ENCODE assay signal across 1 cellular context in the genomic region with DNA sequence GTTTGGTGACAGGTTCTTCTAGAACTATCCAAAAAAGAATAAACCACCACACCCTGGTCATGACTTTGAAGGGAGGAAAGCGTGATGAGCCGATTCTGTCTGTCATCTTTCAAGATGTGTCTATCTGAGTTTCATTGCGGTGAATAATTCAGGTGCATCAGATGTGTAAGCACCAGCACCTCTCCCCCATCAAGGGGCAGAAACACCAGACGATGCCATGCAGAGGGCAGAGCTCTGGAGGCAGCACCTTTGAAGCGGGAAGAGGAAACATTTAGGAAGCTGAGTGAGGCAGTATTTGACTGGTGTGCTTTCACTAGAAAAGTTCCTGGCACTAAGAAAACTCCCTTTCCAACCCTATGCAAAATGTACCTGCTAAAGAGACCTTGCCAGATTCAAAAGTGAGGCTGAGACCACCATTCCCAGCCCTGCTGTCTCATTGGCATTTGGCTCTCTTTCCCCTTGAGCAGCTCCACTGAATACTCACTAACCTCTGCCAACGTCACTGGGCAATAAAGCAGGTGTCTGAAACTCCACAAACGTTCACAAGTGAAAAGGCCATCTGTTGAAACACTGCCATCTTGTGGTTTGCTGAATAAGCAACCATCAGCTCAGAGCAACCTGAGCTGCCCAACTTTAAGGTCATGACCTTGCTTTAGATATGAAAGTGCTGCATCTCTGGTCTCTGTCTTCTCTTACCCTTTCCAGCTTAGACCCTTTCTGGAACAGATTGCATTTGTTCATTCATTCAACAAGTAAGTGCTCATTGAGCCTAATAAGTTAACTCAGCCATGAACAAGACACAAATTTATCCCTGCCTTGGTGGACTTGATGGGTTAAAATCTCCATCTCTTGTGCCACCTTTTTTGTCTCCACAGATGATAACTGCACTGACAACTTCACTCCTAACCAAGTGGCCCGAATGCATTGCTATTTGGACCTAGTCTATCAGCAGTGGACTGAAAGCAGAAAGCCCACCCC.
TF ChIP-seq lines count a peak whose summit lies in the region.

No MANE protein-coding gene starts in this region.

TF ChIP-seq in K562, 482 proteins besides CTCF, POLR2A, EP300 and RAD21 (continued from another document):
- TF ChIP-seq ZNF561 (CRISPR knock-in tag; conservative IDR thresholded peaks at IDR 0.05) (no peak), NCOA2 (IDR thresholded peaks at IDR 0.05; ENCODE audit: partially characterized antibody in 2 of 2) (no peak), SETDB1 (IDR thresholded peaks at IDR 0.05; ENCODE audit: low read length) (no peak), MAFK (IDR thresholded peaks at IDR 0.05; ENCODE audit: low read length) (peak; percentile 42; the same call in 1 of the 2 replicates), RBM22 (IDR thresholded peaks at IDR 0.05; ENCODE audit: low read depth, low read length, poor library complexity, severe bottlenecking) (no peak), ZNF165 (CRISPR knock-in tag; IDR thresholded peaks at IDR 0.05; ENCODE audit: borderline replicate concordance) (no peak), E2F1 (CRISPR knock-in tag; IDR thresholded peaks at IDR 0.05) (peak; percentile 55; the same call in 1 of the 2 replicates), HDAC3 (IDR thresholded peaks at IDR 0.05; ENCODE audit: borderline replicate concordance, partially characterized antibody) (no peak), SP2 (IDR thresholded peaks at IDR 0.05; ENCODE audit: extremely low read depth, low read depth, low read length, poor library complexity, severe bottlenecking) (no peak), SMC3 (conservative IDR thresholded peaks at IDR 0.05; ENCODE audit: insufficient read depth, low read depth, low read length) (peak; percentile 78), MAFG (tag; conservative IDR thresholded peaks at IDR 0.05) (peak; percentile 43), ESRRA (IDR thresholded peaks at IDR 0.05; ENCODE audit: borderline replicate concordance, low read depth) (peak; percentile 96), GTF3C2 (IDR thresholded peaks at IDR 0.05; ENCODE audit: borderline replicate concordance, extremely low read depth, insufficient read length) (no peak), KDM2B (CRISPR knock-in tag; IDR thresholded peaks at IDR 0.05) (no peak), CHD2 (IDR thresholded peaks at IDR 0.05; ENCODE audit: low read depth, low read length) (no peak), PPARD (CRISPR knock-in tag; IDR thresholded peaks at IDR 0.05) (no peak), CHAMP1 (IDR thresholded peaks at IDR 0.05) (no peak), CTBP1 (IDR thresholded peaks at IDR 0.05; ENCODE audit: borderline replicate concordance) (peak; percentile 78), L3MBTL2 (IDR thresholded peaks at IDR 0.05) (no peak), ZNF133 (CRISPR knock-in tag; IDR thresholded peaks at IDR 0.05) (no peak), ZNF175 (CRISPR knock-in tag; IDR thresholded peaks at IDR 0.05; ENCODE audit: low read depth) (no peak), NR2C1 (IDR thresholded peaks at IDR 0.05) (peak; percentile 72), NR2C1 (tag; IDR thresholded peaks at IDR 0.05) (peak; percentile 80), ZNF277 (CRISPR knock-in tag; IDR thresholded peaks at IDR 0.05; ENCODE audit: borderline replicate concordance) (no peak), RB1 (IDR thresholded peaks at IDR 0.05; ENCODE audit: low read depth) (peak; percentile 53; the same call in 1 of the 2 replicates), NCOA6 (IDR thresholded peaks at IDR 0.05) (no peak), BRF1 (IDR thresholded peaks at IDR 0.05; ENCODE audit: borderline replicate concordance, extremely low read depth, insufficient read length) (no peak), JUND (IDR thresholded peaks at IDR 0.05; ENCODE audit: borderline replicate concordance, low read depth, low read length) (no peak), JUND (tag; IDR thresholded peaks at IDR 0.05; ENCODE audit: borderline replicate concordance, low read depth, low read length) (0 out of 3 replicates have a peak, but pooled peaks have one; percentile 9), CREM (IDR thresholded peaks at IDR 0.05; ENCODE audit: low read depth) (0 out of 2 replicates have a peak, but pooled peaks have one; percentile 26), XRCC5 (IDR thresholded peaks at IDR 0.05; ENCODE audit: low read depth, low read length) (peak; percentile 52; the same call in 1 of the 2 replicates), C11orf30 (IDR thresholded peaks at IDR 0.05; ENCODE audit: low read depth) (peak; percentile 67; the same call in 1 of the 2 replicates), ZEB2 (IDR thresholded peaks at IDR 0.05) (peak; percentile 73; the same call in 1 of the 2 replicates)
- TF ChIP-seq, protein P1, sequence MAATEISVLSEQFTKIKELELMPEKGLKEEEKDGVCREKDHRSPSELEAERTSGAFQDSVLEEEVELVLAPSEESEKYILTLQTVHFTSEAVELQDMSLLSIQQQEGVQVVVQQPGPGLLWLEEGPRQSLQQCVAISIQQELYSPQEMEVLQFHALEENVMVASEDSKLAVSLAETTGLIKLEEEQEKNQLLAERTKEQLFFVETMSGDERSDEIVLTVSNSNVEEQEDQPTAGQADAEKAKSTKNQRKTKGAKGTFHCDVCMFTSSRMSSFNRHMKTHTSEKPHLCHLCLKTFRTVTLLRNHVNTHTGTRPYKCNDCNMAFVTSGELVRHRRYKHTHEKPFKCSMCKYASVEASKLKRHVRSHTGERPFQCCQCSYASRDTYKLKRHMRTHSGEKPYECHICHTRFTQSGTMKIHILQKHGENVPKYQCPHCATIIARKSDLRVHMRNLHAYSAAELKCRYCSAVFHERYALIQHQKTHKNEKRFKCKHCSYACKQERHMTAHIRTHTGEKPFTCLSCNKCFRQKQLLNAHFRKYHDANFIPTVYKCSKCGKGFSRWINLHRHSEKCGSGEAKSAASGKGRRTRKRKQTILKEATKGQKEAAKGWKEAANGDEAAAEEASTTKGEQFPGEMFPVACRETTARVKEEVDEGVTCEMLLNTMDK (IDR thresholded peaks at IDR 0.05; ENCODE audit: borderline replicate concordance, insufficient read depth, low read depth, low read length, poor library complexity, severe bottlenecking) = peak; percentile 56
- TF ChIP-seq, protein P2, sequence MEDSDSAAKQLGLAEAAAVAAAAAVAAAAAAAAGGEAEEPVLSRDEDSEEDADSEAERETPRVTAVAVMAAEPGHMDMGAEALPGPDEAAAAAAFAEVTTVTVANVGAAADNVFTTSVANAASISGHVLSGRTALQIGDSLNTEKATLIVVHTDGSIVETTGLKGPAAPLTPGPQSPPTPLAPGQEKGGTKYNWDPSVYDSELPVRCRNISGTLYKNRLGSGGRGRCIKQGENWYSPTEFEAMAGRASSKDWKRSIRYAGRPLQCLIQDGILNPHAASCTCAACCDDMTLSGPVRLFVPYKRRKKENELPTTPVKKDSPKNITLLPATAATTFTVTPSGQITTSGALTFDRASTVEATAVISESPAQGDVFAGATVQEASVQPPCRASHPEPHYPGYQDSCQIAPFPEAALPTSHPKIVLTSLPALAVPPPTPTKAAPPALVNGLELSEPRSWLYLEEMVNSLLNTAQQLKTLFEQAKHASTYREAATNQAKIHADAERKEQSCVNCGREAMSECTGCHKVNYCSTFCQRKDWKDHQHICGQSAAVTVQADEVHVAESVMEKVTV (CRISPR knock-in tag; IDR thresholded peaks at IDR 0.05) = peak; percentile 59; the same call in 1 of the 2 replicates
- TF ChIP-seq, protein P3, sequence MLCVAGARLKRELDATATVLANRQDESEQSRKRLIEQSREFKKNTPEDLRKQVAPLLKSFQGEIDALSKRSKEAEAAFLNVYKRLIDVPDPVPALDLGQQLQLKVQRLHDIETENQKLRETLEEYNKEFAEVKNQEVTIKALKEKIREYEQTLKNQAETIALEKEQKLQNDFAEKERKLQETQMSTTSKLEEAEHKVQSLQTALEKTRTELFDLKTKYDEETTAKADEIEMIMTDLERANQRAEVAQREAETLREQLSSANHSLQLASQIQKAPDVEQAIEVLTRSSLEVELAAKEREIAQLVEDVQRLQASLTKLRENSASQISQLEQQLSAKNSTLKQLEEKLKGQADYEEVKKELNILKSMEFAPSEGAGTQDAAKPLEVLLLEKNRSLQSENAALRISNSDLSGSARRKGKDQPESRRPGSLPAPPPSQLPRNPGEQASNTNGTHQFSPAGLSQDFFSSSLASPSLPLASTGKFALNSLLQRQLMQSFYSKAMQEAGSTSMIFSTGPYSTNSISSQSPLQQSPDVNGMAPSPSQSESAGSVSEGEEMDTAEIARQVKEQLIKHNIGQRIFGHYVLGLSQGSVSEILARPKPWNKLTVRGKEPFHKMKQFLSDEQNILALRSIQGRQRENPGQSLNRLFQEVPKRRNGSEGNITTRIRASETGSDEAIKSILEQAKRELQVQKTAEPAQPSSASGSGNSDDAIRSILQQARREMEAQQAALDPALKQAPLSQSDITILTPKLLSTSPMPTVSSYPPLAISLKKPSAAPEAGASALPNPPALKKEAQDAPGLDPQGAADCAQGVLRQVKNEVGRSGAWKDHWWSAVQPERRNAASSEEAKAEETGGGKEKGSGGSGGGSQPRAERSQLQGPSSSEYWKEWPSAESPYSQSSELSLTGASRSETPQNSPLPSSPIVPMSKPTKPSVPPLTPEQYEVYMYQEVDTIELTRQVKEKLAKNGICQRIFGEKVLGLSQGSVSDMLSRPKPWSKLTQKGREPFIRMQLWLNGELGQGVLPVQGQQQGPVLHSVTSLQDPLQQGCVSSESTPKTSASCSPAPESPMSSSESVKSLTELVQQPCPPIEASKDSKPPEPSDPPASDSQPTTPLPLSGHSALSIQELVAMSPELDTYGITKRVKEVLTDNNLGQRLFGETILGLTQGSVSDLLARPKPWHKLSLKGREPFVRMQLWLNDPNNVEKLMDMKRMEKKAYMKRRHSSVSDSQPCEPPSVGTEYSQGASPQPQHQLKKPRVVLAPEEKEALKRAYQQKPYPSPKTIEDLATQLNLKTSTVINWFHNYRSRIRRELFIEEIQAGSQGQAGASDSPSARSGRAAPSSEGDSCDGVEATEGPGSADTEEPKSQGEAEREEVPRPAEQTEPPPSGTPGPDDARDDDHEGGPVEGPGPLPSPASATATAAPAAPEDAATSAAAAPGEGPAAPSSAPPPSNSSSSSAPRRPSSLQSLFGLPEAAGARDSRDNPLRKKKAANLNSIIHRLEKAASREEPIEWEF (CRISPR knock-in tag; IDR thresholded peaks at IDR 0.05) = no peak
